ENCODE assay signal across 7 cellular contexts in genomic region chr17:50148226-50149098, GRCh38. TPM values are rescaled to one million over a fixed set of nuclear protein-coding genes. Genes with fewer than 3 reads are reported as not detected.
DNase-seq lines count a peak whose midpoint lies in the region; ATAC-seq and TF ChIP-seq lines count a peak whose summit lies in the region.

No MANE protein-coding gene starts in this region.

- ATAC-seq in GM18907 (IDR thresholded peaks at IDR 0.05; ENCODE audit: unreplicated experiment): peak; percentile 44
- ATAC-seq in HG03280 (IDR thresholded peaks at IDR 0.05; ENCODE audit: unreplicated experiment): peak; percentile 22

- TF ChIP-seq CTCF in SK-N-SH (IDR thresholded peaks at IDR 0.05) (peak; percentile 49), cardiac muscle cell (IDR thresholded peaks at IDR 0.05; ENCODE audit: low read depth, low read length) (peak; percentile 35), progenitor cell of endocrine pancreas (IDR thresholded peaks at IDR 0.05; ENCODE audit: unreplicated experiment) (peak; percentile 20), uterus (IDR thresholded peaks at IDR 0.05) (peak in 2 of 4 experiments; percentile 10 to 32)

- peaks cover 54% of the 10 kb centered on the region for H4K20me1 ChIP-seq in SK-N-SH (ENCODE audit: insufficient read depth)

- peaks cover 72% of the 10 kb centered on the region for H3K79me2 ChIP-seq in SK-N-SH (ENCODE audit: insufficient read depth)

- peaks cover 26% of the 10 kb centered on the region for H3F3A ChIP-seq in SK-N-SH (replicated peaks; ENCODE audit: insufficient read depth)

- no peak for TF ChIP-seq EP300 in SK-N-SH (IDR thresholded peaks at IDR 0.05; ENCODE audit: borderline replicate concordance in 1 of 2, low read depth in 1 of 2, low read length in 1 of 2)

- no peak overlapping the region for H2AFZ ChIP-seq in SK-N-SH (ENCODE audit: low read depth)

- 7% methylated on average over 16 of the region's 27 CpGs for WGBS in SK-N-SH (ENCODE audit: low lambda C conversion rate)

- H3K9ac ChIP-seq in SK-N-SH: peak overlapping the region; percentile 92

- POLR2A ChIA-PET in SK-N-SH (lab: Yijun Ruan, JAX): interaction anchor here (0.9 to 2.0 kb wide), 3 partner anchors 12 to 54 kb away, joined by 3 to 8 read pairs (median 6); partner anchors contain the start of gene PDK2

- intact Hi-C loops in uterus (cut with DNase I; ENCODE audit: low total_unique reads): no loop called here

- DNase-seq in SK-N-SH (peak; percentile 76), cardiac muscle cell (ENCODE audit: low read depth in 1 of 2, low spot score in 1 of 2) (peak in 1 of 2 donors; percentile 47), progenitor cell of endocrine pancreas (ENCODE audit: low spot score, unreplicated experiment) (no peak), uterus (peak; percentile 50 to 65)
- peak; percentile 73 for DNase-seq in activated naive CD4-positive, alpha-beta T cell treated with anti-CD3 and anti-CD28 coated beads, Interleukin-2, amount 10 ng/mL, durations not matched to agents 7 days and 5 days

- peak overlapping the region; percentile 85 for H3K27ac Mint-ChIP-seq in activated naive CD4-positive, alpha-beta T cell treated with anti-CD3 and anti-CD28 coated beads, Interleukin-2, amount 10 ng/mL, durations not matched to agents 7 days and 5 days
- no peak overlapping the region for H3K27ac Mint-ChIP-seq in progenitor cell of endocrine pancreas

- TF ChIP-seq POLR2A in uterus (IDR thresholded peaks at IDR 0.05): no peak

- H3K9me3 Mint-ChIP-seq in activated naive CD4-positive, alpha-beta T cell treated with anti-CD3 and anti-CD28 coated beads, Interleukin-2, amount 10 ng/mL, durations not matched to agents 7 days and 5 days: no peaks in the 10 kb centered on the region
- H3K9me3 Mint-ChIP-seq in progenitor cell of endocrine pancreas (ENCODE audit: low read depth): no peaks in the 10 kb centered on the region

- H3K36me3 Mint-ChIP-seq in activated naive CD4-positive, alpha-beta T cell treated with anti-CD3 and anti-CD28 coated beads, Interleukin-2, amount 10 ng/mL, durations not matched to agents 7 days and 5 days: peaks cover 38% of the 10 kb centered on the region
- H3K36me3 Mint-ChIP-seq in progenitor cell of endocrine pancreas (ENCODE audit: insufficient read depth): peaks cover 3% of the 10 kb centered on the region

- H3K4me3 Mint-ChIP-seq in activated naive CD4-positive, alpha-beta T cell treated with anti-CD3 and anti-CD28 coated beads, Interleukin-2, amount 10 ng/mL, durations not matched to agents 7 days and 5 days: peak overlapping the region; percentile 94
- peak overlapping the region; percentile 66 for H3K4me3 Mint-ChIP-seq in progenitor cell of endocrine pancreas (ENCODE audit: low read depth)

- CTCF ChIA-PET in SK-N-SH (lab: Yijun Ruan, JAX): interaction anchor here (0.7 to 12.8 kb wide), 16 partner anchors 10 to 150 kb away, joined by 3 to 169 read pairs (median 6); partner anchors contain the start of gene COL1A1
- CTCF ChIA-PET in activated naive CD4-positive, alpha-beta T cell treated with anti-CD3 and anti-CD28 coated beads, Interleukin-2, amount 10 ng/mL, durations not matched to agents 7 days and 5 days (lab: Charles Lee): interaction anchor here (1.1 to 5.9 kb wide), 4 partner anchors 8 to 21 kb away, joined by 3 to 55 read pairs (median 6); no protein-coding TSS in a partner anchor

- H3K27ac ChIP-seq in SK-N-SH (ENCODE audit: low read depth in 2 of 2, low read length in 1 of 2): peak overlapping the region; percentile 54 to 86
- no peak overlapping the region for H3K27ac ChIP-seq in cardiac muscle cell
- H3K27ac ChIP-seq in uterus: peak overlapping the region; percentile 93 to 94

- H3K36me3 ChIP-seq in SK-N-SH (replicated peaks in 1 of 2; ENCODE audit: control insufficient read depth in 1 of 2, insufficient read depth in 2 of 2, low read length in 1 of 2) (peaks cover 15 to 24% of the 10 kb centered on the region in 2 experiments), cardiac muscle cell (peaks cover 13% of the 10 kb centered on the region), uterus (no peaks in the 10 kb centered on the region)

- H3K4me1 Mint-ChIP-seq in activated naive CD4-positive, alpha-beta T cell treated with anti-CD3 and anti-CD28 coated beads, Interleukin-2, amount 10 ng/mL, durations not matched to agents 7 days and 5 days: peaks cover 60% of the 10 kb centered on the region
- peaks cover 17% of the 10 kb centered on the region for H3K4me1 Mint-ChIP-seq in progenitor cell of endocrine pancreas (ENCODE audit: low read depth)

- H3K9me3 ChIP-seq in SK-N-SH (no peaks in the 10 kb centered on the region), cardiac muscle cell (ENCODE audit: low read depth) (no peaks in the 10 kb centered on the region), uterus (no peaks in the 10 kb centered on the region)

- no peaks in the 10 kb centered on the region for H3K9me2 ChIP-seq in SK-N-SH

- peaks cover 27 to 50% of the 10 kb centered on the region in 2 experiments; a peak in 3 of 4 replicates for H3K4me1 ChIP-seq in SK-N-SH (ENCODE audit: control insufficient read depth in 1 of 2, insufficient read depth in 2 of 2, low read depth in 1 of 2, low read length in 1 of 2)
- H3K4me1 ChIP-seq in cardiac muscle cell (ENCODE audit: low read depth): peaks cover 16% of the 10 kb centered on the region
- H3K4me1 ChIP-seq in uterus: peaks cover 0 to 23% of the 10 kb centered on the region in 2 donors

- TF ChIP-seq RAD21 in SK-N-SH (IDR thresholded peaks at IDR 0.05; ENCODE audit: low read length): 0 out of 2 replicates have a peak, but pooled peaks have one; percentile 14

- no peaks in the 10 kb centered on the region for H3K27me3 ChIP-seq in SK-N-SH (ENCODE audit: insufficient read depth)
- H3K27me3 ChIP-seq in cardiac muscle cell: no peaks in the 10 kb centered on the region
- H3K27me3 ChIP-seq in uterus: no peaks in the 10 kb centered on the region

- peak overlapping the region; percentile 97 for H3K4me2 ChIP-seq in SK-N-SH

- H3K4me3 ChIP-seq in SK-N-SH (ENCODE audit: low read depth in 2 of 2, low read length in 1 of 2) (peak overlapping the region; percentile 66 to 81), cardiac muscle cell (peak overlapping the region; percentile 88), uterus (peak overlapping the region; percentile 48 to 91)

- H3K27me3 Mint-ChIP-seq in activated naive CD4-positive, alpha-beta T cell treated with anti-CD3 and anti-CD28 coated beads, Interleukin-2, amount 10 ng/mL, durations not matched to agents 7 days and 5 days: peaks cover 8% of the 10 kb centered on the region
- H3K27me3 Mint-ChIP-seq in progenitor cell of endocrine pancreas: no peaks in the 10 kb centered on the region

TF ChIP-seq in SK-N-SH, 30 proteins besides CTCF, POLR2A, EP300 and RAD21:
- TF ChIP-seq MAX (IDR thresholded peaks at IDR 0.05; ENCODE audit: low read depth) (peak; percentile 47; the same call in 1 of the 2 replicates), RCOR1 (IDR thresholded peaks at IDR 0.05; ENCODE audit: low read length) (no peak), GATA2 (CRISPR knock-in tag; IDR thresholded peaks at IDR 0.05) (no peak), TEAD4 (IDR thresholded peaks at IDR 0.05; ENCODE audit: borderline replicate concordance, insufficient read depth) (0 out of 2 replicates have a peak, but pooled peaks have one; percentile 9), SIN3A (IDR thresholded peaks at IDR 0.05; ENCODE audit: borderline replicate concordance, low read depth, low read length) (peak; percentile 76; the same call in 1 of the 2 replicates)

RNA-seq across cellular contexts. Expression of gene PPP1R9B, which starts 2.0 kb away (rescaled TPM):
- polyA plus RNA-seq in SK-N-SH (2012; rRNA removed) (26.9 and 35.2 TPM in 2 replicates), cardiac muscle cell (6.0 and 6.2 TPM in 2 replicates)
- 19.8 and 24.9 TPM in 2 replicates for polyA plus RNA-seq in SK-N-SH (2012; cell fraction: cytosol; rRNA removed)
- 65.0 and 65.1 TPM in 2 replicates for polyA plus RNA-seq in SK-N-SH (2012; cell fraction: nucleus; rRNA removed)
- total RNA-seq in cardiac muscle cell (45.6 and 59.4 TPM in 2 replicates), progenitor cell of endocrine pancreas (34.3 and 35.7 TPM in 2 replicates), uterus (10 to 100 TPM in 3 of 4 donors, 1 to 10 TPM in 1; 9.2 to 65.3 (median 20.6) TPM)

RNA-seq across cellular contexts. Expression of gene SGCA, which starts 17.3 kb away (rescaled TPM):
- polyA plus RNA-seq in SK-N-SH (2012; rRNA removed) (0.29 TPM in 1 of 2 replicates, not detected in the other), cardiac muscle cell (69.9 and 90.6 TPM in 2 replicates)
- 0.04 and 0.07 TPM in 2 replicates for polyA plus RNA-seq in SK-N-SH (2012; cell fraction: cytosol; rRNA removed)
- 0.11 and 0.15 TPM in 2 replicates for polyA plus RNA-seq in SK-N-SH (2012; cell fraction: nucleus; rRNA removed)
- total RNA-seq in cardiac muscle cell (57.5 and 63.3 TPM in 2 replicates), progenitor cell of endocrine pancreas (not detected in 2 replicates), uterus (100 to 1,000 TPM in 1 of 4 donors, 10 to 100 TPM in 1, under 1 TPM in 1, not detected in 1; 0.90 to 119 (median 19.6) TPM)

RNA-seq across cellular contexts. Expression of gene SAMD14, which starts 18.5 kb away (rescaled TPM):
- polyA plus RNA-seq in SK-N-SH (2012; rRNA removed): 2.8 and 3.4 TPM in 2 replicates
- 1.2 and 2.0 TPM in 2 replicates for polyA plus RNA-seq in SK-N-SH (2012; cell fraction: cytosol; rRNA removed)
- polyA plus RNA-seq in SK-N-SH (2012; cell fraction: nucleus; rRNA removed): 12.4 and 16.5 TPM in 2 replicates
- total RNA-seq in cardiac muscle cell: 1.2 and 2.8 TPM in 2 replicates
- polyA plus RNA-seq in cardiac muscle cell: 2.0 and 2.5 TPM in 2 replicates
- total RNA-seq in progenitor cell of endocrine pancreas: 6.0 and 7.7 TPM in 2 replicates
- 10 to 100 TPM in 1 of 4 donors, 1 to 10 TPM in 2, not detected in 1; 2.3 to 11.3 (median 6.2) TPM for total RNA-seq in uterus

RNA-seq across cellular contexts. Expression of gene COL1A1, which starts 53.0 kb away (rescaled TPM):
- polyA plus RNA-seq in SK-N-SH (2012; rRNA removed) (265 and 1,461 TPM in 2 replicates), cardiac muscle cell (212 and 261 TPM in 2 replicates)
- polyA plus RNA-seq in SK-N-SH (2012; cell fraction: cytosol; rRNA removed): 757 and 1,045 TPM in 2 replicates
- 2,732 and 4,628 TPM in 2 replicates for polyA plus RNA-seq in SK-N-SH (2012; cell fraction: nucleus; rRNA removed)
- total RNA-seq in cardiac muscle cell (80.6 and 127 TPM in 2 replicates), progenitor cell of endocrine pancreas (26.7 and 38.4 TPM in 2 replicates), uterus (1,000 to 10,000 TPM in 1 of 4 donors, 100 to 1,000 TPM in 2, 10 to 100 TPM in 1; 59.4 to 4,880 (median 491) TPM)

RNA-seq across cellular contexts. Expression of gene PDK2, which starts 53.3 kb away (rescaled TPM):
- polyA plus RNA-seq in SK-N-SH (2012; rRNA removed) (96.1 and 124 TPM in 2 replicates), cardiac muscle cell (146 and 156 TPM in 2 replicates)
- polyA plus RNA-seq in SK-N-SH (2012; cell fraction: cytosol; rRNA removed): 41.5 and 62.1 TPM in 2 replicates
- 123 and 147 TPM in 2 replicates for polyA plus RNA-seq in SK-N-SH (2012; cell fraction: nucleus; rRNA removed)
- total RNA-seq in cardiac muscle cell (79.5 and 88.5 TPM in 2 replicates), progenitor cell of endocrine pancreas (35.7 and 37.1 TPM in 2 replicates), uterus (10 to 100 TPM; 12.9 to 62.6 (median 32.4) TPM)
